ENCODE assay signal across 18 cellular contexts in the genomic region with DNA sequence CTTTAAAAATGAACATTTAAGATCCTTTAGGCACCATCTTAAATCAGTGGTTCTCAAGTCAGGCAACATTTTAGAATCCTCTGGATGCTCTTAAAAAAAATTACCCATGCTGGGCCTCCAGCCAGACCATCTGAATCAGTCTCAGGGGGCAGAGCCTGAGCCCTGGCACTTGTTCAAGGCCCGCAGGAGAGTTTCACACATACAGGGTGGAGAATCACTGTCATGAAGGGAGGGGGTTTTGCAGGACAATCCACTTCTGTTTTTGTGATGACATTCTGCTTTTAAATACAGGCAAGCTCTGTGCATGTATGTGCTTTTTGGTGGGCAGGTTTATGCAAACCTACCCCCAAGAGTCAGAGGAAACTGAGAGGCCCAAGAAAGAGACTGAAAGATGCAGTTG.
"Had no signal": no experiment of that assay in that cellular context is flagged by ENCODE, and none has a peak within 500 bp of the region (broad histone marks: within the 10 kb centered on the region; RNA-seq: fewer than 3 reads in every experiment).

No MANE protein-coding gene starts in this region.

- H3K4me3 ChIP-seq: heart right ventricle, psoas muscle, tibial artery had no signal

- DNase-seq: activated CD4-positive, alpha-beta memory T cell treated with anti-CD3 and anti-CD28 coated beads, Interleukin-2, amount 10 ng/mL, durations not matched to agents 7 days and 5 days; activated CD4-positive, alpha-beta T cell treated with anti-CD3 and anti-CD28 coated beads, Interleukin-2, amount 10 ng/mL, durations not matched to agents 24 days and 14 days; activated effector memory CD4-positive, alpha-beta T cell treated with anti-CD3 and anti-CD28 coated beads, Interleukin-2, amount 50 U/mL, for 16 hours; activated naive CD4-positive, alpha-beta T cell treated with anti-CD3 and anti-CD28 coated beads, Interleukin-2, amount 10 ng/mL, durations not matched to agents 7 days and 5 days; activated T-cell treated with anti-CD3 and anti-CD28 coated beads for 4 hours; heart right ventricle; islet precursor cell; left cardiac atrium; psoas muscle; right cardiac atrium; stimulated activated CD4-positive, alpha-beta T cell treated with anti-CD3 and anti-CD28 coated beads, Interleukin-12 subunit alpha, Interleukin-12 subunit beta, amount 100 ng/mL, for 4 hours; stimulated activated CD4-positive, alpha-beta T cell treated with anti-CD3 and anti-CD28 coated beads, Interleukin-4, amount 100 ng/mL, for 4 hours; substantia nigra; tibial artery had no signal

- H3K9me3 ChIP-seq: psoas muscle, tibial artery had no signal

- ATAC-seq: activated CD4-positive, CD25-positive, alpha-beta regulatory T cell treated with anti-CD3 and anti-CD28 coated beads, Interleukin-2, amount 50 U/mL, for 24 hours; heart right ventricle; left cardiac atrium; natural killer cell treated with Interleukin-12 subunit alpha and Interleukin-12 subunit beta and Interleukin-15 and Interleukin-18, amount 100 ng/mL, for 72 hours; psoas muscle; right cardiac atrium had no signal

- H3K27ac ChIP-seq: epithelial cell of prostate, heart right ventricle, psoas muscle, tibial artery, VCaP had no signal

- H3K4me1 ChIP-seq: heart right ventricle, psoas muscle, tibial artery had no signal

- H3K36me3 ChIP-seq: heart right ventricle, tibial artery had no signal

- H3K27me3 ChIP-seq: tibial artery had no signal
